ENCODE assay signal across 13 cellular contexts in the genomic region with DNA sequence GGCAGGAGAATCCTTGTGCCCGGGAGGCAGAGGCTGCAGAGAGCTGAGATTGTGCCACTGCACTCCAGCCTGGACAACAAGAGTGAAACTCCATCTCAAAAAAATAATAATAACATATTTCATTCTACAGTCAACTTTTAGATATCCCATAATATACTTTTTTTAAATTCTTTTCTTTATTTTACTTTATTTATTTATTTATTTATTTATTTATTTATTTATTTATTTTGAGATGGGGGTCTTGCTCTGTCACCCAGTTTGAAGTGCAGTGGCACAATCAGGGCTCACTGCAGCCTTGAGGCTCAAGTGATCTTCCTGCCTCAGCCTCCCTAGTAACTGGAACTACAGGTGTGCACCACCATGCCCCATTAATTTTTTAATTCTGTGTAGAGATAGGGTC. TPM values are rescaled to one million over a fixed set of nuclear protein-coding genes. Genes with fewer than 3 reads are reported as not detected.
"Had no signal": no experiment of that assay in that cellular context is flagged by ENCODE, and none has a peak within 500 bp of the region (broad histone marks: within the 10 kb centered on the region; RNA-seq: fewer than 3 reads in every experiment).

No MANE protein-coding gene starts in this region.

RNA-seq across cellular contexts. Expression of a gene that starts 3.9 kb away (rescaled TPM):
- total RNA-seq: activated B cell treated with CpG ODN at 0.5 μM for 24 hours; activated CD4-positive, alpha-beta memory T cell treated with anti-CD3 and anti-CD28 coated beads for 36 hours; activated CD4-positive, alpha-beta memory T cell treated with anti-CD3 and anti-CD28 coated beads, Interleukin-2, amount 10 ng/mL, durations not matched to agents 7 days and 5 days; activated CD4-positive, alpha-beta T cell treated with anti-CD3 and anti-CD28 coated beads for 36 hours; activated CD4-positive, alpha-beta T cell treated with anti-CD3 and anti-CD28 coated beads, Interleukin-2, amount 10 ng/mL, durations not matched to agents 24 days and 14 days; activated CD4-positive, alpha-beta T cell treated with anti-CD3 and anti-CD28 coated beads, Interleukin-2, amount 10 ng/mL, durations not matched to agents 7 days and 5 days; activated CD8-positive, alpha-beta memory T cell treated with anti-CD3 and anti-CD28 coated beads for 36 hours; activated CD8-positive, alpha-beta memory T cell treated with anti-CD3 and anti-CD28 coated beads, Interleukin-2, amount 10 ng/mL, durations not matched to agents 7 days and 5 days; activated CD8-positive, alpha-beta T cell treated with anti-CD3 and anti-CD28 coated beads for 36 hours; activated CD8-positive, alpha-beta T cell treated with anti-CD3 and anti-CD28 coated beads, Interleukin-2, amount 10 ng/mL, durations not matched to agents 7 days and 5 days; T-helper 1 cell treated with Interleukin-12 subunit alpha and Interleukin-12 subunit beta and Interleukin-4 antibody, amounts not matched to agents 30 ng/mL and 1 ng/mL, for 36 hours; T-helper 17 cell; T-helper 2 cell treated with Interferon-gamma antibody and Interleukin-4, amounts not matched to agents 100 ng/mL and 5 ng/mL, for 36 hours had no signal
